9 cellular contexts compared by ENCODE assay signal in the genomic region with DNA sequence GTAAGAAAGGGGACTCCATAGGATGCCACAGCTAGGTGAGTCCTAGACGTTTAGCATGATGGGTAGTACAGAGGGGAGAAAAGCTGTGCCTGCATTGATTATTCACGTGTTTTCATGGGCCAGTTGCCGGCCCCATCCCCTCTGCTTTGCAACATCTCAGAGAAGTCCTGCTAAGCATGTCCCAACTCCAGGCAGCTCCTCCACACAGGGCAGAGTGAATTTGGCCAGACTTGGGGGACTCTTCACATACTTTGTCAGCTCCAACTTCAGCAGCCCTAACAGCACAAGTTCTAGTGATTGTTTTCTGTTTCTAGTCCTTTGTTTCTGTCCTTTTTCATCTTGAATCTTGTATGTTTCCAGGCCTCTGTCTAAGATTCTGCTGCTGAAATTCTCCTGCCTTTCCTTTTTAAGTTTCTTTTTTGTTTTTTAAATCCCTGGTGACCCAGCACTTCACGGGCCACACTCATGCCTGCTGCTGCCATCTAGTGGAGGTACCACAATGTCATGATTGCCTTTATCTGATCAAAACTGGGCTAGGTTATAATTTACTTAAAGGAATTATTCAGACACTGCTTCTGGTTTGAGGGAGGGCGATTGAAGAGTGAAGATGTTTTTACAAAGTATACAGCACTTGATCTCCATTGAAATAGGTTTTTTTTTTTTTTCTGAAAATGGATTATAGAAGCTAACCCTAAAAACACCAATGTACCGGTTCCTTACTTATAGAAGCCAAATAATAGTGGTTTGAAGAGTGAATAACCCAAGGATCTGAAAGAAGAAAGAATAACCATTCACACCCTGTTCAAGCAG.
DNase-seq lines count a peak whose midpoint lies in the region; ATAC-seq, FAIRE-seq and TF ChIP-seq lines count a peak whose summit lies in the region.
"Had no signal": no experiment of that assay in that cellular context is flagged by ENCODE, and none has a peak within 500 bp of the region (broad histone marks: within the 10 kb centered on the region; RNA-seq: fewer than 3 reads in every experiment).

No MANE protein-coding gene starts in this region.

- no peaks in the 10 kb centered on the region for H3K27me3 Mint-ChIP-seq in mesothelial cell of epicardium (ENCODE audit: low read depth)

- peak overlapping the region; percentile 52 for H3K27ac Mint-ChIP-seq in mesothelial cell of epicardium

- H3K4me3 Mint-ChIP-seq in mesothelial cell of epicardium = no peak overlapping the region

- peaks cover 12% of the 10 kb centered on the region for H3K9me3 Mint-ChIP-seq in mesothelial cell of epicardium

- peaks cover 14% of the 10 kb centered on the region for H3K4me1 Mint-ChIP-seq in mesothelial cell of epicardium

- TF ChIP-seq CTCF in D721Med (IDR thresholded peaks at IDR 0.05; ENCODE audit: insufficient read depth, missing control alignments) (peak; percentile 57), mesothelial cell of epicardium (IDR thresholded peaks at IDR 0.05; ENCODE audit: unreplicated experiment) (peak; percentile 67)

- peaks cover 4% of the 10 kb centered on the region for H3K36me3 Mint-ChIP-seq in mesothelial cell of epicardium

- ATAC-seq in GM19023 (IDR thresholded peaks at IDR 0.05; ENCODE audit: unreplicated experiment) (peak; percentile 67), HG03432 (IDR thresholded peaks at IDR 0.05; ENCODE audit: unreplicated experiment) (peak; percentile 84)

- no peak for DNase-seq in D721Med (ENCODE audit: insufficient read length, low spot score)
- DNase-seq in SKM-1 (lab: John Stamatoyannopoulos, UW; ENCODE audit: unreplicated experiment) = peak; percentile 19
- DNase-seq in mesothelial cell of epicardium (ENCODE audit: low spot score in 2 of 2, unreplicated experiment in 2 of 2) = peak in 1 of 2 experiments; percentile 59
- peak; percentile 63 for DNase-seq in ureter (ENCODE audit: low spot score)
- DNase-seq in NCI-H526 treated with DMSO at 0.1 percent for 48 hours (lab: John Stamatoyannopoulos, UW) = no peak

- FAIRE-seq in D721Med (lab: Jason Lieb, UNC) (no peak), endometrium (lab: Jason Lieb, UNC) (peak; percentile 94)
- FAIRE-seq: TTC549 had no signal

Comparison
In these comparisons a context has a peak if more than half of its experiments do, and no peak if none do; other contexts are left out.
1. DNase-seq: peak in SKM-1 (single experiment) and ureter (single experiment); none in D721Med (single experiment) and NCI-H526 treated with DMSO at 0.1 percent for 48 hours (single experiment).